ENCODE assay signal across 1 cellular context in genomic region chr19:38374332-38375097, GRCh38.
A peak's percentile ranks its signal among the peaks of the same experiment; 100 is the strongest.
TF ChIP-seq lines count a peak whose summit lies in the region.

Gene PSMD8 (plus strand): TSS chr19:38374571. CDS start chr19:38374602, 31 bp downstream.

TF ChIP-seq in HepG2, 621 proteins besides CTCF, POLR2A, EP300 and RAD21 (continued from another document and continues in another):
- TF ChIP-seq GATAD1 (CRISPR knock-in tag; IDR thresholded peaks at IDR 0.05) (peak; percentile 87), THAP11 (CRISPR knock-in tag; IDR thresholded peaks at IDR 0.05) (peak; percentile 93), NR2F1 (CRISPR knock-in tag; IDR thresholded peaks at IDR 0.05) (no peak), KDM1A (CRISPR knock-in tag; IDR thresholded peaks at IDR 0.05) (0 out of 2 replicates have a peak, but pooled peaks have one; percentile 49), BRD4 (CRISPR knock-in tag; IDR thresholded peaks at IDR 0.05) (peak; percentile 88), CHD2 (IDR thresholded peaks at IDR 0.05; ENCODE audit: low read depth, low read length) (no peak), ATF7-NPFF (CRISPR knock-in tag; IDR thresholded peaks at IDR 0.05; ENCODE audit: low read depth) (peak; percentile 76; the same call in 1 of the 2 replicates), ZNF441 (CRISPR knock-in tag; IDR thresholded peaks at IDR 0.05; ENCODE audit: borderline replicate concordance) (peak; percentile 75), ZNF780A (CRISPR knock-in tag; IDR thresholded peaks at IDR 0.05) (no peak), ZNF121 (CRISPR knock-in tag; IDR thresholded peaks at IDR 0.05) (peak; percentile 25; the same call in 1 of the 2 replicates), NFE2L2 (IDR thresholded peaks at IDR 0.05; ENCODE audit: low read length) (no peak), ZNF3 (CRISPR knock-in tag; IDR thresholded peaks at IDR 0.05) (no peak), CCDC6 (CRISPR knock-in tag; IDR thresholded peaks at IDR 0.05) (peak; percentile 76; the same call in 1 of the 2 replicates), ZKSCAN8 (CRISPR knock-in tag; IDR thresholded peaks at IDR 0.05; ENCODE audit: borderline replicate concordance) (peak; percentile 58; the same call in 1 of the 2 replicates), CHD4 (IDR thresholded peaks at IDR 0.05; ENCODE audit: borderline replicate concordance, low read length) (no peak), TGIF2 (CRISPR knock-in tag; IDR thresholded peaks at IDR 0.05) (peak; percentile 61; the same call in 1 of the 2 replicates), NBN (conservative IDR thresholded peaks at IDR 0.05) (no peak), ERF (CRISPR knock-in tag; IDR thresholded peaks at IDR 0.05) (peak; percentile 85), ATF7 (IDR thresholded peaks at IDR 0.05) (peak; percentile 34), ATF7 (CRISPR knock-in tag; IDR thresholded peaks at IDR 0.05) (peak; percentile 62), ARID3A (IDR thresholded peaks at IDR 0.05; ENCODE audit: low read depth, low read length) (no peak), NR1H2 (CRISPR knock-in tag; IDR thresholded peaks at IDR 0.05; ENCODE audit: borderline replicate concordance, low read depth) (no peak), MED1 (CRISPR knock-in tag; IDR thresholded peaks at IDR 0.05) (peak; percentile 70), ETV5 (CRISPR knock-in tag; IDR thresholded peaks at IDR 0.05; ENCODE audit: borderline replicate concordance) (peak; percentile 82), ZNF230 (CRISPR knock-in tag; IDR thresholded peaks at IDR 0.05) (peak; percentile 94), BRF2 (CRISPR knock-in tag; IDR thresholded peaks at IDR 0.05) (0 out of 2 replicates have a peak, but pooled peaks have one; percentile 41), SETDB1 (CRISPR knock-in tag; IDR thresholded peaks at IDR 0.05; ENCODE audit: borderline replicate concordance) (no peak), KLF15 (CRISPR knock-in tag; IDR thresholded peaks at IDR 0.05; ENCODE audit: borderline replicate concordance) (no peak), AGO2 (optimal IDR thresholded peaks at IDR 0.05; ENCODE audit: low read depth, low read length) (peak; percentile 65), MAFF (IDR thresholded peaks at IDR 0.05; ENCODE audit: low read depth, low read length) (no peak), ZBTB44 (CRISPR knock-in tag; IDR thresholded peaks at IDR 0.05) (no peak), HDAC2 (CRISPR knock-in tag; IDR thresholded peaks at IDR 0.05) (no peak; the same call in 1 of the 2 replicates), FOXO1 (CRISPR knock-in tag; IDR thresholded peaks at IDR 0.05) (peak; percentile 60; the same call in 1 of the 2 replicates), CHCHD3 (CRISPR knock-in tag; IDR thresholded peaks at IDR 0.05) (peak; percentile 41; the same call in 1 of the 2 replicates), LRRFIP1 (CRISPR knock-in tag; conservative IDR thresholded peaks at IDR 0.05) (no peak), SOX6 (IDR thresholded peaks at IDR 0.05) (no peak), SOX6 (CRISPR knock-in tag; IDR thresholded peaks at IDR 0.05) (peak; percentile 58; the same call in 1 of the 2 replicates), ZNF703 (CRISPR knock-in tag; IDR thresholded peaks at IDR 0.05; ENCODE audit: borderline replicate concordance) (0 out of 2 replicates have a peak, but pooled peaks have one; percentile 63), ZNF772 (CRISPR knock-in tag; IDR thresholded peaks at IDR 0.05) (peak; percentile 93), MEIS2 (CRISPR knock-in tag; IDR thresholded peaks at IDR 0.05) (peak; percentile 72; the same call in 1 of the 2 replicates), KDM6A (CRISPR knock-in tag; IDR thresholded peaks at IDR 0.05; ENCODE audit: low read depth) (no peak), MBD4 (IDR thresholded peaks at IDR 0.05; ENCODE audit: borderline replicate concordance, low read length) (no peak), RBAK (CRISPR knock-in tag; IDR thresholded peaks at IDR 0.05) (no peak), ZNF460 (CRISPR knock-in tag; IDR thresholded peaks at IDR 0.05; ENCODE audit: borderline replicate concordance) (no peak), AKAP8 (CRISPR knock-in tag; IDR thresholded peaks at IDR 0.05) (no peak), MAF1 (CRISPR knock-in tag; IDR thresholded peaks at IDR 0.05; ENCODE audit: borderline replicate concordance) (peak; percentile 46; the same call in 1 of the 2 replicates), ZNF549 (CRISPR knock-in tag; IDR thresholded peaks at IDR 0.05) (0 out of 2 replicates have a peak, but pooled peaks have one; percentile 66), ZNF343 (CRISPR knock-in tag; IDR thresholded peaks at IDR 0.05) (peak; percentile 92), ZNF44 (CRISPR knock-in tag; IDR thresholded peaks at IDR 0.05) (no peak), PHB2 (IDR thresholded peaks at IDR 0.05; ENCODE audit: partially characterized antibody) (no peak), ZNF891 (CRISPR knock-in tag; IDR thresholded peaks at IDR 0.05) (peak; percentile 98), DR1 (CRISPR knock-in tag; IDR thresholded peaks at IDR 0.05) (peak; percentile 64), MXI1 (IDR thresholded peaks at IDR 0.05; ENCODE audit: borderline replicate concordance, low read depth, low read length) (peak; percentile 82; the same call in 2 of the 3 replicates), ZNF619 (CRISPR knock-in tag; IDR thresholded peaks at IDR 0.05) (peak; percentile 77; the same call in 1 of the 2 replicates)
- TF ChIP-seq, protein P1, sequence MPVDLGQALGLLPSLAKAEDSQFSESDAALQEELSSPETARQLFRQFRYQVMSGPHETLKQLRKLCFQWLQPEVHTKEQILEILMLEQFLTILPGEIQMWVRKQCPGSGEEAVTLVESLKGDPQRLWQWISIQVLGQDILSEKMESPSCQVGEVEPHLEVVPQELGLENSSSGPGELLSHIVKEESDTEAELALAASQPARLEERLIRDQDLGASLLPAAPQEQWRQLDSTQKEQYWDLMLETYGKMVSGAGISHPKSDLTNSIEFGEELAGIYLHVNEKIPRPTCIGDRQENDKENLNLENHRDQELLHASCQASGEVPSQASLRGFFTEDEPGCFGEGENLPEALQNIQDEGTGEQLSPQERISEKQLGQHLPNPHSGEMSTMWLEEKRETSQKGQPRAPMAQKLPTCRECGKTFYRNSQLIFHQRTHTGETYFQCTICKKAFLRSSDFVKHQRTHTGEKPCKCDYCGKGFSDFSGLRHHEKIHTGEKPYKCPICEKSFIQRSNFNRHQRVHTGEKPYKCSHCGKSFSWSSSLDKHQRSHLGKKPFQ (CRISPR knock-in tag; IDR thresholded peaks at IDR 0.05; ENCODE audit: insufficient replicate concordance), result peak; percentile 93
- TF ChIP-seq, protein P2, sequence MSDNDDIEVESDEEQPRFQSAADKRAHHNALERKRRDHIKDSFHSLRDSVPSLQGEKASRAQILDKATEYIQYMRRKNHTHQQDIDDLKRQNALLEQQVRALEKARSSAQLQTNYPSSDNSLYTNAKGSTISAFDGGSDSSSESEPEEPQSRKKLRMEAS (IDR thresholded peaks at IDR 0.05), result peak; percentile 73
- TF ChIP-seq, protein P3, sequence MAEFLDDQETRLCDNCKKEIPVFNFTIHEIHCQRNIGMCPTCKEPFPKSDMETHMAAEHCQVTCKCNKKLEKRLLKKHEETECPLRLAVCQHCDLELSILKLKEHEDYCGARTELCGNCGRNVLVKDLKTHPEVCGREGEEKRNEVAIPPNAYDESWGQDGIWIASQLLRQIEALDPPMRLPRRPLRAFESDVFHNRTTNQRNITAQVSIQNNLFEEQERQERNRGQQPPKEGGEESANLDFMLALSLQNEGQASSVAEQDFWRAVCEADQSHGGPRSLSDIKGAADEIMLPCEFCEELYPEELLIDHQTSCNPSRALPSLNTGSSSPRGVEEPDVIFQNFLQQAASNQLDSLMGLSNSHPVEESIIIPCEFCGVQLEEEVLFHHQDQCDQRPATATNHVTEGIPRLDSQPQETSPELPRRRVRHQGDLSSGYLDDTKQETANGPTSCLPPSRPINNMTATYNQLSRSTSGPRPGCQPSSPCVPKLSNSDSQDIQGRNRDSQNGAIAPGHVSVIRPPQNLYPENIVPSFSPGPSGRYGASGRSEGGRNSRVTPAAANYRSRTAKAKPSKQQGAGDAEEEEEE (CRISPR knock-in tag; IDR thresholded peaks at IDR 0.05; ENCODE audit: borderline replicate concordance), result peak; percentile 76; the same call in 1 of the 2 replicates
- TF ChIP-seq, protein P4, sequence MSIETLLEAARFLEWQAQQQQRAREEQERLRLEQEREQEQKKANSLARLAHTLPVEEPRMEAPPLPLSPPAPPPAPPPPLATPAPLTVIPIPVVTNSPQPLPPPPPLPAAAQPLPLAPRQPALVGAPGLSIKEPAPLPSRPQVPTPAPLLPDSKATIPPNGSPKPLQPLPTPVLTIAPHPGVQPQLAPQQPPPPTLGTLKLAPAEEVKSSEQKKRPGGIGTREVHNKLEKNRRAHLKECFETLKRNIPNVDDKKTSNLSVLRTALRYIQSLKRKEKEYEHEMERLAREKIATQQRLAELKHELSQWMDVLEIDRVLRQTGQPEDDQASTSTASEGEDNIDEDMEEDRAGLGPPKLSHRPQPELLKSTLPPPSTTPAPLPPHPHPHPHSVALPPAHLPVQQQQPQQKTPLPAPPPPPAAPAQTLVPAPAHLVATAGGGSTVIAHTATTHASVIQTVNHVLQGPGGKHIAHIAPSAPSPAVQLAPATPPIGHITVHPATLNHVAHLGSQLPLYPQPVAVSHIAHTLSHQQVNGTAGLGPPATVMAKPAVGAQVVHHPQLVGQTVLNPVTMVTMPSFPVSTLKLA (IDR thresholded peaks at IDR 0.05), result no peak
- TF ChIP-seq, protein P5, sequence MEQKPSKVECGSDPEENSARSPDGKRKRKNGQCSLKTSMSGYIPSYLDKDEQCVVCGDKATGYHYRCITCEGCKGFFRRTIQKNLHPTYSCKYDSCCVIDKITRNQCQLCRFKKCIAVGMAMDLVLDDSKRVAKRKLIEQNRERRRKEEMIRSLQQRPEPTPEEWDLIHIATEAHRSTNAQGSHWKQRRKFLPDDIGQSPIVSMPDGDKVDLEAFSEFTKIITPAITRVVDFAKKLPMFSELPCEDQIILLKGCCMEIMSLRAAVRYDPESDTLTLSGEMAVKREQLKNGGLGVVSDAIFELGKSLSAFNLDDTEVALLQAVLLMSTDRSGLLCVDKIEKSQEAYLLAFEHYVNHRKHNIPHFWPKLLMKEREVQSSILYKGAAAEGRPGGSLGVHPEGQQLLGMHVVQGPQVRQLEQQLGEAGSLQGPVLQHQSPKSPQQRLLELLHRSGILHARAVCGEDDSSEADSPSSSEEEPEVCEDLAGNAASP (CRISPR knock-in tag; IDR thresholded peaks at IDR 0.05; ENCODE audit: borderline replicate concordance), result peak; percentile 27; the same call in 1 of the 2 replicates
- TF ChIP-seq, protein P6, sequence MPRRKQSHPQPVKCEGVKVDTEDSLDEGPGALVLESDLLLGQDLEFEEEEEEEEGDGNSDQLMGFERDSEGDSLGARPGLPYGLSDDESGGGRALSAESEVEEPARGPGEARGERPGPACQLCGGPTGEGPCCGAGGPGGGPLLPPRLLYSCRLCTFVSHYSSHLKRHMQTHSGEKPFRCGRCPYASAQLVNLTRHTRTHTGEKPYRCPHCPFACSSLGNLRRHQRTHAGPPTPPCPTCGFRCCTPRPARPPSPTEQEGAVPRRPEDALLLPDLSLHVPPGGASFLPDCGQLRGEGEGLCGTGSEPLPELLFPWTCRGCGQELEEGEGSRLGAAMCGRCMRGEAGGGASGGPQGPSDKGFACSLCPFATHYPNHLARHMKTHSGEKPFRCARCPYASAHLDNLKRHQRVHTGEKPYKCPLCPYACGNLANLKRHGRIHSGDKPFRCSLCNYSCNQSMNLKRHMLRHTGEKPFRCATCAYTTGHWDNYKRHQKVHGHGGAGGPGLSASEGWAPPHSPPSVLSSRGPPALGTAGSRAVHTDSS (CRISPR knock-in tag; conservative IDR thresholded peaks at IDR 0.05), result no peak
